ENCODE assay signal across 25 cellular contexts in genomic region chr12:99745106-99745505, GRCh38.
"Had no signal": no experiment of that assay in that cellular context is flagged by ENCODE, and none has a peak within 500 bp of the region (broad histone marks: within the 10 kb centered on the region; RNA-seq: fewer than 3 reads in every experiment).

No MANE protein-coding gene starts in this region.

- H3K27me3 ChIP-seq: brain microvascular endothelial cell, dorsolateral prefrontal cortex had no signal

- H3K36me3 ChIP-seq: brain microvascular endothelial cell had no signal

- H3K27ac ChIP-seq: brain microvascular endothelial cell, coronary artery, dorsolateral prefrontal cortex had no signal

- DNase-seq: activated CD4-positive, alpha-beta memory T cell treated with anti-CD3 and anti-CD28 coated beads for 36 hours; activated CD4-positive, alpha-beta T cell treated with anti-CD3 and anti-CD28 coated beads for 36 hours; activated CD4-positive, alpha-beta T cell treated with anti-CD3 and anti-CD28 coated beads, Interleukin-2, amount 10 ng/mL, durations not matched to agents 24 days and 14 days; activated CD4-positive, CD25-positive, alpha-beta regulatory T cell; activated CD4-positive, CD25-positive, alpha-beta regulatory T cell treated with anti-CD3 and anti-CD28 coated beads, Interleukin-2, amount 50 U/mL, for 72 hours; activated CD8-positive, alpha-beta memory T cell treated with anti-CD3 and anti-CD28 coated beads, Interleukin-2, amount 10 ng/mL, durations not matched to agents 7 days and 5 days; activated CD8-positive, alpha-beta memory T cell treated with anti-CD3 and anti-CD28 coated beads, Interleukin-2, amount 50 U/mL, for 4 hours; activated CD8-positive, alpha-beta T cell treated with anti-CD3 and anti-CD28 coated beads, Interleukin-2, amount 10 ng/mL, durations not matched to agents 7 days and 5 days; activated gamma-delta T cell; activated naive CD4-positive, alpha-beta T cell; activated naive CD4-positive, alpha-beta T cell treated with anti-CD3 and anti-CD28 coated beads, Interleukin-2, amount 10 ng/mL, durations not matched to agents 7 days and 5 days; activated naive CD8-positive, alpha-beta T cell treated with anti-CD3 and anti-CD28 coated beads, Interleukin-2, amount 10 ng/mL, durations not matched to agents 7 days and 5 days; activated T-cell treated with anti-CD3 and anti-CD28 coated beads, Interleukin-2, amount 50 U/mL, for 1 hour; activated T-cell treated with anti-CD3 and anti-CD28 coated beads, Interleukin-2, amount 50 U/mL, for 48 hours; amniotic stem cell; anterior cingulate cortex; brain microvascular endothelial cell; dorsolateral prefrontal cortex; effector memory CD4-positive, alpha-beta T cell; endodermal cell; foreskin fibroblast; head of caudate nucleus; hippocampal formation; T-helper 17 cell had no signal

- H3K4me3 ChIP-seq: coronary artery, dorsolateral prefrontal cortex had no signal
